Comparison of ENCODE assay signal across 25 cellular contexts in the genomic region with DNA sequence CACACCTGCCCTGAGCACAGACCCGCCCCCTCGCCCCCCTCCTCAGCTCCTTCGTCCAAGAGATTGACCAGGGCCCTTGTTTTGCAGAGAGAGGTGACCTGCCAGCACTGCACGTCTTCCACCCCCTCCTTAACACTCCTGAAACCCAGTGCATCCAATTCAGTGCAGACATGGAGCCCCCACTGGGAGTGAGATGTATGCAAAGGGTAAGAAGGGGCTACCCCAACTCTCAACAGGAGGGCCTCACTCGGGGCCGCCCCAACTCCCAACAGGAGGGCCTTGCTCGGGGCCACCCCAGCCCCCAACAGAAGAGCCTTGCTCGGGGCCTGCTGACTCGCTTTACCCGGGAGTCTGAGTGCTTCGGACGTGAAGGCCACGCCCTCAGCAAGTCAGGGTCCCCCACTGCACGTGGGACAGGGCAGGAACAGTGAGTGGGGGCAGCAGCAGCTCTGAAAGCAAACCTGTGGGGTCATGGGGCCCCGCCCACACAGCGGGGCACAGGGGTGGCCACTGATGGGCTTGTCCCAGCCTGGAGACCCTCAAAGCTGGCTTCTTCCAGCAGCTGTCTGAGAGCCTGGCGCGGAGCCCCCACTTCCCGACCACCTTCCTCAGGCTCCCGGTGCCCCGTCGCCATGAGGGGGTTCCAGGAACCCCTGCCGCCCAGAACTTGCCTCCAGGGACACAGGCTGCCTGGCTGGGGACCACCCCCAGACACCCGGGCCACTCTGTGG. TPM values are rescaled to one million over a fixed set of nuclear protein-coding genes. Genes with fewer than 3 reads are reported as not detected.
"Had no signal": no experiment of that assay in that cellular context is flagged by ENCODE, and none has a peak within 500 bp of the region (broad histone marks: within the 10 kb centered on the region; RNA-seq: fewer than 3 reads in every experiment).

No MANE protein-coding gene starts in this region.

- DNase-seq: dermis blood vessel endothelial cell; dorsolateral prefrontal cortex; effector CD4-positive, alpha-beta T cell; effector memory CD4-positive, alpha-beta T cell; foreskin keratinocyte; heart left ventricle; hypothalamus; immature natural killer cell; islet precursor cell; left cardiac atrium; left lung; left ventricle myocardium superior; lower lobe of right lung; mesenchymal stem cell; naive B cell had no signal

- H3K27me3 Mint-ChIP-seq: naive B cell had no signal

- H3K4me3 Mint-ChIP-seq: immature natural killer cell, mesothelial cell of epicardium had no signal

- H3K9me3 ChIP-seq: esophagus muscularis mucosa, gastroesophageal sphincter, heart left ventricle, left lung, lower lobe of right lung, mucosa of descending colon had no signal

- H3K4me1 ChIP-seq: foreskin keratinocyte had no signal

- H3K27ac ChIP-seq: coronary artery, dorsolateral prefrontal cortex, esophagus muscularis mucosa, foreskin keratinocyte, heart left ventricle, hepatocyte, left lung, lower lobe of right lung had no signal

- H3K9me3 Mint-ChIP-seq: immature natural killer cell, mesothelial cell of epicardium, naive B cell had no signal

- H3K27ac Mint-ChIP-seq: immature natural killer cell, mesothelial cell of epicardium had no signal

- FAIRE-seq: colon, endothelial cell of umbilical vein, frontal cortex had no signal

- H3K4me3 ChIP-seq: coronary artery, dorsolateral prefrontal cortex, esophagus muscularis mucosa, gastroesophageal sphincter, heart left ventricle, hepatocyte, left lung, lower lobe of right lung, mucosa of descending colon had no signal

- H3K36me3 Mint-ChIP-seq: immature natural killer cell, naive B cell had no signal

RNA-seq across cellular contexts. Expression of a gene that starts 35.7 kb away (rescaled TPM):
- total RNA-seq: epithelial cell of proximal tubule, foreskin keratinocyte, hepatocyte had no signal
